ENCODE assay signal across 1 cellular context in the genomic region with DNA sequence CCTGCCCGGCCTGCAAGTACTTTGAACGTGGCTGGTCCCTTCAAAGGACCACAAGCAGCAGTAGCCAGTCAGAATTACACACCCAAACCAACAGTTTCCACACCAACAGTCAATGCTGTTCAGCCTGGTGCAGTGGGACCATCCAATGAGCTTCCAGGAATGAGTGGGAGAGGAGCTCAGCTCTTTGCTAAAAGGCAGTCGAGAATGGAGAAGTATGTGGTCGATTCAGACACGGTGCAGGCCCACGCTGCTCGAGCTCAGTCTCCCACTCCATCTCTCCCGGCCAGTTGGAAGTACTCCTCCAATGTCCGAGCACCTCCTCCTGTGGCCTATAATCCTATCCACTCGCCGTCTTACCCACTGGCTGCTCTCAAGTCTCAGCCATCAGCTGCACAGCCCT.
TF ChIP-seq lines count a peak whose summit lies in the region.

No MANE protein-coding gene starts in this region.

TF ChIP-seq in WTC11, 78 proteins besides CTCF, POLR2A, EP300 and RAD21 (continued from another document):
- no peak for TF ChIP-seq ZNF532 (CRISPR knock-in tag; IDR thresholded peaks at IDR 0.05; ENCODE audit: borderline replicate concordance)
- TF ChIP-seq, protein P1, sequence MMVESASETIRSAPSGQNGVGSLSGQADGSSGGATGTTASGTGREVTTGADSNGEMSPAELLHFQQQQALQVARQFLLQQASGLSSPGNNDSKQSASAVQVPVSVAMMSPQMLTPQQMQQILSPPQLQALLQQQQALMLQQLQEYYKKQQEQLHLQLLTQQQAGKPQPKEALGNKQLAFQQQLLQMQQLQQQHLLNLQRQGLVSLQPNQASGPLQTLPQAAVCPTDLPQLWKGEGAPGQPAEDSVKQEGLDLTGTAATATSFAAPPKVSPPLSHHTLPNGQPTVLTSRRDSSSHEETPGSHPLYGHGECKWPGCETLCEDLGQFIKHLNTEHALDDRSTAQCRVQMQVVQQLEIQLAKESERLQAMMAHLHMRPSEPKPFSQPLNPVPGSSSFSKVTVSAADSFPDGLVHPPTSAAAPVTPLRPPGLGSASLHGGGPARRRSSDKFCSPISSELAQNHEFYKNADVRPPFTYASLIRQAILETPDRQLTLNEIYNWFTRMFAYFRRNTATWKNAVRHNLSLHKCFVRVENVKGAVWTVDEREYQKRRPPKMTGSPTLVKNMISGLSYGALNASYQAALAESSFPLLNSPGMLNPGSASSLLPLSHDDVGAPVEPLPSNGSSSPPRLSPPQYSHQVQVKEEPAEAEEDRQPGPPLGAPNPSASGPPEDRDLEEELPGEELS (CRISPR knock-in tag; IDR thresholded peaks at IDR 0.05): no peak
- TF ChIP-seq ZNF232 (CRISPR knock-in tag; IDR thresholded peaks at IDR 0.05): no peak
- no peak for TF ChIP-seq ZNF121 (CRISPR knock-in tag; IDR thresholded peaks at IDR 0.05)
- TF ChIP-seq, protein P2, sequence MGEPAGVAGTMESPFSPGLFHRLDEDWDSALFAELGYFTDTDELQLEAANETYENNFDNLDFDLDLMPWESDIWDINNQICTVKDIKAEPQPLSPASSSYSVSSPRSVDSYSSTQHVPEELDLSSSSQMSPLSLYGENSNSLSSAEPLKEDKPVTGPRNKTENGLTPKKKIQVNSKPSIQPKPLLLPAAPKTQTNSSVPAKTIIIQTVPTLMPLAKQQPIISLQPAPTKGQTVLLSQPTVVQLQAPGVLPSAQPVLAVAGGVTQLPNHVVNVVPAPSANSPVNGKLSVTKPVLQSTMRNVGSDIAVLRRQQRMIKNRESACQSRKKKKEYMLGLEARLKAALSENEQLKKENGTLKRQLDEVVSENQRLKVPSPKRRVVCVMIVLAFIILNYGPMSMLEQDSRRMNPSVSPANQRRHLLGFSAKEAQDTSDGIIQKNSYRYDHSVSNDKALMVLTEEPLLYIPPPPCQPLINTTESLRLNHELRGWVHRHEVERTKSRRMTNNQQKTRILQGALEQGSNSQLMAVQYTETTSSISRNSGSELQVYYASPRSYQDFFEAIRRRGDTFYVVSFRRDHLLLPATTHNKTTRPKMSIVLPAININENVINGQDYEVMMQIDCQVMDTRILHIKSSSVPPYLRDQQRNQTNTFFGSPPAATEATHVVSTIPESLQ (CRISPR knock-in tag; IDR thresholded peaks at IDR 0.05): no peak
- TF ChIP-seq ZNF423 (CRISPR knock-in tag; IDR thresholded peaks at IDR 0.05): no peak
- no peak for TF ChIP-seq KAT7 (CRISPR knock-in tag; IDR thresholded peaks at IDR 0.05; ENCODE audit: borderline replicate concordance)
